Comparison of ENCODE assay signal across 18 cellular contexts in the genomic region with DNA sequence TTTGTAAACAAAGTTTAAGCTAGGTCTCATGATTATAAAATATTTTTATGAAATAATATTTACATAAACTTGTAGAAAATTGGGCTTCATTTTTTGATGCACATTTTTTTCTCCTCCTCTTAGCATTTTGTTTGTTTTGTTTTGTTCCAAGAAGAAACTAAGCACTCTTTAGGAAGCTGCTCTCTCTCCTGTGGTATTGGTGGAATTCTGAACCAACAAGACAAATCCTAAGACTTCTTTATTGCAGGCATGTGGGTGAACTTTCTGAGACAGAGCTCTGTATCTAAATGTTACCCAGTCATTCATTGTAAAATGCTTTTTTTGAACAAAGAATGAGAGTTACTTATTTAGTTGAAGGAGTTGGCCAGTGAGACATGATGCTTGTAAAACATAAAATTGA. TPM values are rescaled to one million over a fixed set of nuclear protein-coding genes. Genes with fewer than 3 reads are reported as not detected.
DNase-seq lines count a peak whose midpoint lies in the region; ATAC-seq and TF ChIP-seq lines count a peak whose summit lies in the region.
"Had no signal": no experiment of that assay in that cellular context is flagged by ENCODE, and none has a peak within 500 bp of the region (broad histone marks: within the 10 kb centered on the region; RNA-seq: fewer than 3 reads in every experiment).

No MANE protein-coding gene starts in this region.

- intact Hi-C loops in mammary epithelial cell (cut with micrococcal nuclease): no loop called here

- no peak overlapping the region for H2BK5ac ChIP-seq in H9 (ENCODE audit: insufficient read length, low read length)

- H3K79me1 ChIP-seq in H9 (ENCODE audit: insufficient read depth, low read depth, low read length, poor library complexity, severe bottlenecking): no peaks in the 10 kb centered on the region

- no peaks in the 10 kb centered on the region for H3K23me2 ChIP-seq in H9 (ENCODE audit: insufficient read length, low read depth, low read length, poor library complexity, severe bottlenecking)

- H3K4me1 ChIP-seq in H9 (ENCODE audit: insufficient read depth, low read length): no peaks in the 10 kb centered on the region
- H3K4me1 ChIP-seq in mammary epithelial cell (ENCODE audit: insufficient read depth, low read length): peaks cover 4% of the 10 kb centered on the region
- peaks cover 51% of the 10 kb centered on the region for H3K4me1 ChIP-seq in skeletal muscle satellite cell (ENCODE audit: control insufficient read depth, insufficient read depth, low read length)

- H3K4me2 ChIP-seq in H9 (ENCODE audit: insufficient read depth, insufficient read length, low read length): no peak overlapping the region
- peak overlapping the region; percentile 99 for H3K4me2 ChIP-seq in mammary epithelial cell (ENCODE audit: insufficient read depth, low read depth, low read length)
- peak overlapping the region; percentile 62 for H3K4me2 ChIP-seq in skeletal muscle satellite cell (ENCODE audit: low read length)

- H4K5ac ChIP-seq in H9 (ENCODE audit: insufficient read length, low read depth, low read length): no peak overlapping the region

- H4K20me1 ChIP-seq in H9 (ENCODE audit: control insufficient read depth, insufficient read depth, insufficient read length) (no peaks in the 10 kb centered on the region), mammary epithelial cell (ENCODE audit: insufficient read depth, low read length) (no peaks in the 10 kb centered on the region)

- peak overlapping the region in 2 of 3 experiments; percentile 10 to 83; a peak in 2 of 7 replicates for H3K27ac Mint-ChIP-seq in H9
- H3K27ac Mint-ChIP-seq: CD8-positive, alpha-beta T cell had no signal

- no peak overlapping the region for H2BK15ac ChIP-seq in H9 (ENCODE audit: low read depth, low read length)

- peak overlapping the region in 2 of 3 experiments; percentile 6 to 94 for H3K4me3 ChIP-seq in mammary epithelial cell (replicated peaks in 1 of 3; ENCODE audit: insufficient read depth in 1 of 3, low read depth in 2 of 3, low read length in 3 of 3)
- no peak overlapping the region for H3K4me3 ChIP-seq in skeletal muscle satellite cell (ENCODE audit: low read length)

- H2AFZ ChIP-seq in H9 (ENCODE audit: low read length) (no peak overlapping the region), mammary epithelial cell (ENCODE audit: low read depth, low read length) (peak overlapping the region; percentile 69)

- no TSS peak for BruUV-seq in mammary epithelial cell (replicated peaks; lab: Mats Ljungman, UMichigan)

- no peak overlapping the region for H3K4me3 Mint-ChIP-seq in H9
- H3K4me3 Mint-ChIP-seq: CD8-positive, alpha-beta T cell; neural crest cell had no signal

- dilution Hi-C loops in mammary epithelial cell (cut with HindIII; ENCODE audit: low sequenced_read_pairs): no loop called here

- in situ Hi-C loops in mammary epithelial cell (cut with MboI; ENCODE audit: low sequenced_read_pairs in 2 of 2): loop anchor here (25.0 kb wide), 2 partner anchors 337 to 787 kb away; no protein-coding TSS in a partner anchor

- no peak overlapping the region for H2BK120ac ChIP-seq in H9 (ENCODE audit: low read depth, low read length, poor library complexity, severe bottlenecking)

- no peak overlapping the region for H3T11ph ChIP-seq in H9 (ENCODE audit: low read length)

- TF ChIP-seq CTCF in H9 (conservative IDR thresholded peaks at IDR 0.05): no peak
- TF ChIP-seq CTCF in mammary epithelial cell (conservative IDR thresholded peaks at IDR 0.05 in 1 of 2, IDR thresholded peaks at IDR 0.05 in 1 of 2; ENCODE audit: extremely low read depth in 1 of 2, insufficient read depth in 1 of 2, low read depth in 1 of 2, low read length in 2 of 2): no peak

- H3K27me3 ChIP-seq in H9 (ENCODE audit: insufficient read depth, low read length) (no peaks in the 10 kb centered on the region), mammary epithelial cell (ENCODE audit: insufficient read depth, low read length) (no peaks in the 10 kb centered on the region), skeletal muscle satellite cell (ENCODE audit: control insufficient read depth, insufficient read depth, low read length) (no peaks in the 10 kb centered on the region)

- H3K27me3 Mint-ChIP-seq in H9 (ENCODE audit: low read depth): no peaks in the 10 kb centered on the region

- no peak overlapping the region for H2AK5ac ChIP-seq in H9 (ENCODE audit: insufficient read length, low read length)

- no peak overlapping the region for H3K18ac ChIP-seq in H9 (ENCODE audit: insufficient read length, low read depth, low read length)

- no peak overlapping the region for H3K4ac ChIP-seq in H9 (ENCODE audit: low read depth, low read length)

- H3K36me3 ChIP-seq in mammary epithelial cell (ENCODE audit: insufficient read depth, low read length) (no peaks in the 10 kb centered on the region), skeletal muscle satellite cell (ENCODE audit: insufficient read depth, low read length) (peaks cover 40% of the 10 kb centered on the region)

- peaks cover 14 to 16% of the 10 kb centered on the region in 2 experiments for H3K4me1 Mint-ChIP-seq in H9
- H3K4me1 Mint-ChIP-seq: neural crest cell had no signal

- H3K9me3 Mint-ChIP-seq in H9: peaks cover 1 to 3% of the 10 kb centered on the region in 2 experiments; a peak in 1 of 5 replicates

- H4K91ac ChIP-seq in H9 (ENCODE audit: insufficient read length, low read depth, low read length): no peak overlapping the region

- H3K27ac ChIP-seq in H9 (ENCODE audit: insufficient read length, low read depth, low read length) (no peak overlapping the region), mammary epithelial cell (ENCODE audit: insufficient read depth, low read depth, low read length) (peak overlapping the region; percentile 84)

- DNase-seq in H9: no peak
- peak; percentile 17 for DNase-seq in mammary epithelial cell
- DNase-seq in foreskin melanocyte: peak; percentile 64
- no peak for DNase-seq in activated CD4-positive, alpha-beta T cell treated with anti-CD3 and anti-CD28 coated beads, Interleukin-2, amount 50 U/mL, for 4 hours
- no peak for DNase-seq in NOMO-1 (lab: John Stamatoyannopoulos, UW; ENCODE audit: unreplicated experiment in 2 of 2)
- DNase-seq in activated CD4-positive, alpha-beta T cell treated with anti-CD3 and anti-CD28 coated beads, Interleukin-2, amount 50 U/mL, for 48 hours: no peak
- DNase-seq: activated CD4-positive, alpha-beta T cell treated with anti-CD3 and anti-CD28 coated beads, Interleukin-2, amount 50 U/mL, for 1 hour; anterior cingulate cortex; CD8-positive, alpha-beta T cell; DMS79 treated with DMSO at 0.1 percent for 48 hours; NCI-H1105 treated with DMSO at 0.1 percent for 48 hours; NCI-H510A treated with DMSO at 0.1 percent for 48 hours; stimulated activated CD4-positive, alpha-beta T cell treated with anti-CD3 and anti-CD28 coated beads, Interleukin-12 subunit alpha, Interleukin-12 subunit beta, amount 100 ng/mL, for 4 hours; substantia nigra; SW 1271 had no signal

- no peak overlapping the region for H3K9ac ChIP-seq in H9 (ENCODE audit: extremely low read depth, insufficient read length, low read length)
- peak overlapping the region; percentile 48 for H3K9ac ChIP-seq in mammary epithelial cell (ENCODE audit: insufficient read depth, low read length)
- peak overlapping the region; percentile 51 for H3K9ac ChIP-seq in skeletal muscle satellite cell (ENCODE audit: low read depth, low read length)

- H3K23ac ChIP-seq in H9 (ENCODE audit: insufficient read length, low read depth, low read length): no peak overlapping the region

- ATAC-seq in GM21423 (IDR thresholded peaks at IDR 0.05; ENCODE audit: unreplicated experiment): no peak
- ATAC-seq: CD8-positive, alpha-beta T cell had no signal

- H4K8ac ChIP-seq in H9 (replicated peaks; ENCODE audit: insufficient read length, low read depth, low read length): no peak overlapping the region

- CTCF ChIA-PET in mammary epithelial cell (lab: Charles Lee; ENCODE audit: low non-redundant PET): no interaction called here

- peaks cover 1 to 5% (median 3%) of the 10 kb centered on the region in 3 experiments; a peak in 5 of 7 replicates for H3K36me3 Mint-ChIP-seq in H9 (ENCODE audit: insufficient read depth in 1 of 3, low read depth in 3 of 3)

- H3K56ac ChIP-seq in H9 (ENCODE audit: insufficient read length, low read depth, low read length): no peak overlapping the region

- no peak overlapping the region for H2BK20ac ChIP-seq in H9 (ENCODE audit: low read depth, low read length, poor library complexity, severe bottlenecking)

- no peak overlapping the region for H2BK12ac ChIP-seq in H9 (ENCODE audit: insufficient read length, low read depth, low read length)

- no peaks in the 10 kb centered on the region for H3K79me2 ChIP-seq in H9 (ENCODE audit: insufficient read depth, low read length)
- H3K79me2 ChIP-seq in mammary epithelial cell (ENCODE audit: insufficient read depth, low read length): no peaks in the 10 kb centered on the region

- H3K9me3 ChIP-seq in H9 (ENCODE audit: control insufficient read depth, low read depth, low read length): no peaks in the 10 kb centered on the region
- H3K9me3 ChIP-seq in mammary epithelial cell (replicated peaks; ENCODE audit: insufficient read depth, low read length): no peaks in the 10 kb centered on the region
- no peaks in the 10 kb centered on the region for H3K9me3 ChIP-seq in skeletal muscle satellite cell (replicated peaks; ENCODE audit: low read length)

- H3K14ac ChIP-seq in H9 (ENCODE audit: insufficient read depth, low read length): no peak overlapping the region

RNA-seq across cellular contexts. Expression of gene LMO7, which starts 39.3 kb away (rescaled TPM):
- total RNA-seq in H9 (2021) (18.7 and 20.4 TPM in 2 replicates), mammary epithelial cell (10 to 100 TPM; 26.4 to 44.8 TPM)
- 7.1 TPM for polyA plus RNA-seq in mammary epithelial cell
- polyA minus RNA-seq in mammary epithelial cell: 53.8 TPM
- 24.6 and 61.4 TPM in 2 replicates for total RNA-seq in skeletal muscle satellite cell (2012; rRNA removed)

Comparison
In these comparisons a context has a peak if more than half of its experiments do, and no peak if none do; other contexts are left out.
1. DNase-seq: peak in mammary epithelial cell (single experiment) and foreskin melanocyte (single experiment); none in H9 (single experiment), activated CD4-positive, alpha-beta T cell treated with anti-CD3 and anti-CD28 coated beads, Interleukin-2, amount 50 U/mL, for 4 hours (0 of 2), NOMO-1 (0 of 2) and activated CD4-positive, alpha-beta T cell treated with anti-CD3 and anti-CD28 coated beads, Interleukin-2, amount 50 U/mL, for 48 hours (0 of 2).